20 cellular contexts compared by ENCODE assay signal in genomic region chr10:28578454-28578853, GRCh38.
"Had no signal": no experiment of that assay in that cellular context is flagged by ENCODE, and none has a peak within 500 bp of the region (broad histone marks: within the 10 kb centered on the region; RNA-seq: fewer than 3 reads in every experiment).

No MANE protein-coding gene starts in this region.

- H3K27ac Mint-ChIP-seq: stimulated activated effector memory CD8-positive, alpha-beta T cell treated with anti-CD3 and anti-CD28 coated beads, Interleukin-12 subunit alpha, Interleukin-12 subunit beta, amount 100 ng/mL, for 72 hours; WTC11 had no signal

- ATAC-seq: activated naive CD4-positive, alpha-beta T cell treated with anti-CD3 and anti-CD28 coated beads, Interleukin-2, amount 50 U/mL, for 72 hours; body of pancreas; foreskin keratinocyte; stimulated activated effector memory CD8-positive, alpha-beta T cell treated with anti-CD3 and anti-CD28 coated beads, Interleukin-12 subunit alpha, Interleukin-12 subunit beta, amount 100 ng/mL, for 72 hours; WTC11 had no signal

- H3K4me3 ChIP-seq: body of pancreas, ovary, thyroid gland, uterus had no signal

- H3K9me3 ChIP-seq: body of pancreas, ovary, thyroid gland, uterus had no signal

- H3K36me3 ChIP-seq: ovary, thyroid gland, uterus had no signal

- FAIRE-seq: TTC549 had no signal

- H3K27me3 ChIP-seq: body of pancreas, foreskin keratinocyte, ovary, thyroid gland, uterus had no signal

- H3K9me3 Mint-ChIP-seq: activated naive CD4-positive, alpha-beta T cell treated with anti-CD3 and anti-CD28 coated beads, Interleukin-2, amount 50 U/mL, for 72 hours; neural crest cell; stimulated activated effector memory CD8-positive, alpha-beta T cell treated with anti-CD3 and anti-CD28 coated beads, Interleukin-12 subunit alpha, Interleukin-12 subunit beta, amount 100 ng/mL, for 72 hours; WTC11 had no signal

- H3K4me3 Mint-ChIP-seq: neural crest cell; stimulated activated effector memory CD8-positive, alpha-beta T cell treated with anti-CD3 and anti-CD28 coated beads, Interleukin-12 subunit alpha, Interleukin-12 subunit beta, amount 100 ng/mL, for 72 hours; WTC11 had no signal

- H3K27ac ChIP-seq: body of pancreas, foreskin keratinocyte, ovary, thyroid gland, uterus had no signal

- DNase-seq: activated CD4-positive, alpha-beta T cell treated with anti-CD3 and anti-CD28 coated beads for 48 hours; activated CD8-positive, alpha-beta memory T cell treated with anti-CD3 and anti-CD28 coated beads for 24 hours; activated effector memory CD4-positive, alpha-beta T cell treated with Interleukin-2 at 50 U/mL for 16 hours; amygdala; body of pancreas; cortex of kidney; effector CD8-positive, alpha-beta T cell; foreskin keratinocyte; glutamatergic neuron; hypothalamus; ovary; stimulated activated CD4-positive, alpha-beta T cell treated with anti-CD3 and anti-CD28 coated beads, Interleukin-12 subunit alpha, Interleukin-12 subunit beta, amount 100 ng/mL, for 4 hours; T-helper 2 cell; thyroid gland; uterus had no signal
